In genomic region chr10:72682626-72683025, GRCh38 we compare ENCODE assay signal across 19 cellular contexts. TPM values are rescaled to one million over a fixed set of nuclear protein-coding genes. Genes with fewer than 3 reads are reported as not detected.
A peak's percentile ranks its signal among the peaks of the same experiment; 100 is the strongest.
DNase-seq lines count a peak whose midpoint lies in the region; TF ChIP-seq lines count a peak whose summit lies in the region.
"Had no signal": no experiment of that assay in that cellular context is flagged by ENCODE, and none has a peak within 500 bp of the region (broad histone marks: within the 10 kb centered on the region; RNA-seq: fewer than 3 reads in every experiment).

No MANE protein-coding gene starts in this region.

- H4K20me1 ChIP-seq in mammary epithelial cell (ENCODE audit: insufficient read depth, low read length) (no peaks in the 10 kb centered on the region), fibroblast of lung (ENCODE audit: control insufficient read depth, extremely low read depth, insufficient read depth, low read length) (no peaks in the 10 kb centered on the region)

- 58% methylated on average over 6 of the region's 6 CpGs for WGBS in mammary epithelial cell (ENCODE audit: low coverage, missing lambda C conversion rate)
- WGBS in sigmoid colon, 2 donors, result 72 to 81% methylated on average over 6 of the region's 6 CpGs

- H3K27me3 ChIP-seq in mammary epithelial cell (ENCODE audit: insufficient read depth, low read length), result no peaks in the 10 kb centered on the region
- H3K27me3 ChIP-seq in breast epithelium, result no peaks in the 10 kb centered on the region
- no peaks in the 10 kb centered on the region for H3K27me3 ChIP-seq in fibroblast of lung (ENCODE audit: control insufficient read depth, insufficient read depth, low read length)
- no peaks in the 10 kb centered on the region for H3K27me3 ChIP-seq in sigmoid colon
- H3K27me3 ChIP-seq: tibial nerve had no signal

- DNase-seq in mammary epithelial cell (peak; percentile 30), breast epithelium (ENCODE audit: low spot score in 2 of 2) (no peak), SK-N-DZ (ENCODE audit: low spot score) (peak; percentile 20), fibroblast of lung (ENCODE audit: low read depth in 2 of 2) (peak in 1 of 2 donors; percentile 23), activated T-cell treated with anti-CD3 and anti-CD28 coated beads for 4 hours (no peak), occipital lobe (lab: John Stamatoyannopoulos, UW) (no peak), sigmoid colon (no peak)
- no peak for DNase-seq in activated CD4-positive, CD25-positive, alpha-beta regulatory T cell treated with anti-CD3 and anti-CD28 coated beads, Interleukin-2, amount 50 U/mL, for 72 hours
- DNase-seq: activated CD8-positive, alpha-beta memory T cell treated with anti-CD3 and anti-CD28 coated beads for 24 hours; activated T-cell treated with anti-CD3 and anti-CD28 coated beads, Interleukin-2, amount 50 U/mL, for 72 hours; naive thymus-derived CD8-positive, alpha-beta T cell; NCI-H1092; NCI-H526; stimulated activated CD4-positive, alpha-beta T cell treated with anti-CD3 and anti-CD28 coated beads, Interleukin-1b, Interleukin-23, amount 100 ng/mL, for 48 hours; stimulated activated naive CD8-positive, alpha-beta T cell treated with anti-CD3 and anti-CD28 coated beads, Interleukin-15, Interleukin-2, amounts not matched to agents 100 U/mL and 50 U/mL, for 24 hours had no signal

- no peak overlapping the region for H3K27ac ChIP-seq in mammary epithelial cell (ENCODE audit: insufficient read depth, low read depth, low read length)
- no peak overlapping the region for H3K27ac ChIP-seq in breast epithelium
- H3K27ac ChIP-seq in fibroblast of lung (ENCODE audit: insufficient read depth, low read length), result no peak overlapping the region
- no peak overlapping the region for H3K27ac ChIP-seq in sigmoid colon
- H3K27ac ChIP-seq: 22Rv1, HL-60, KMS-11, tibial nerve had no signal

- H3K4me2 ChIP-seq in mammary epithelial cell (ENCODE audit: insufficient read depth, low read depth, low read length) (no peak overlapping the region), fibroblast of lung (ENCODE audit: extremely low read depth, insufficient read depth, low read length) (no peak overlapping the region)
- H3K4me2 ChIP-seq: KMS-11 had no signal

- no peaks in the 10 kb centered on the region for H3K4me1 ChIP-seq in mammary epithelial cell (ENCODE audit: insufficient read depth, low read length)
- no peaks in the 10 kb centered on the region for H3K4me1 ChIP-seq in breast epithelium
- no peaks in the 10 kb centered on the region for H3K4me1 ChIP-seq in fibroblast of lung (ENCODE audit: control insufficient read depth, extremely low read depth, insufficient read depth, low read length)
- no peaks in the 10 kb centered on the region for H3K4me1 ChIP-seq in sigmoid colon
- H3K4me1 ChIP-seq: tibial nerve had no signal

- dilution Hi-C loops in mammary epithelial cell (cut with HindIII; ENCODE audit: low sequenced_read_pairs), result no loop called here

- H3K9ac ChIP-seq in mammary epithelial cell (ENCODE audit: insufficient read depth, low read length), result no peak overlapping the region
- no peak overlapping the region for H3K9ac ChIP-seq in fibroblast of lung (ENCODE audit: insufficient read depth, low read length)
- H3K9ac ChIP-seq: KMS-11 had no signal

- H2AFZ ChIP-seq in mammary epithelial cell (ENCODE audit: low read depth, low read length), result peak overlapping the region; percentile 49
- peak overlapping the region; percentile 46 for H2AFZ ChIP-seq in fibroblast of lung (ENCODE audit: low read length)

- CTCF ChIA-PET in mammary epithelial cell (lab: Charles Lee; ENCODE audit: low non-redundant PET), result no interaction called here

- H3K9me3 ChIP-seq in mammary epithelial cell (replicated peaks; ENCODE audit: insufficient read depth, low read length), result no peaks in the 10 kb centered on the region
- H3K9me3 ChIP-seq in breast epithelium, result no peaks in the 10 kb centered on the region
- no peaks in the 10 kb centered on the region for H3K9me3 ChIP-seq in fibroblast of lung (ENCODE audit: control insufficient read depth, insufficient read depth, low read depth, low read length)
- H3K9me3 ChIP-seq in sigmoid colon, result no peaks in the 10 kb centered on the region
- H3K9me3 ChIP-seq: tibial nerve had no signal

- no peak for TF ChIP-seq EP300 in sigmoid colon (IDR thresholded peaks at IDR 0.05)

- intact Hi-C loops in mammary epithelial cell (cut with micrococcal nuclease) (no loop called here), breast epithelium (cut with DNase I; ENCODE audit: low total_unique reads) (no loop called here), sigmoid colon (cut with DNase I) (no loop called here)

- no peaks in the 10 kb centered on the region for H3K36me3 ChIP-seq in mammary epithelial cell (ENCODE audit: insufficient read depth, low read length)
- H3K36me3 ChIP-seq in breast epithelium, result no peaks in the 10 kb centered on the region
- H3K36me3 ChIP-seq in fibroblast of lung (ENCODE audit: control insufficient read depth, insufficient read depth, low read length), result no peaks in the 10 kb centered on the region
- H3K36me3 ChIP-seq in sigmoid colon, result no peaks in the 10 kb centered on the region
- H3K36me3 ChIP-seq: tibial nerve had no signal

- no TSS peak for BruUV-seq in mammary epithelial cell (replicated peaks; lab: Mats Ljungman, UMichigan)

- in situ Hi-C loops in mammary epithelial cell (cut with MboI; ENCODE audit: low sequenced_read_pairs in 2 of 2), result no loop called here

- TF ChIP-seq CTCF in mammary epithelial cell (conservative IDR thresholded peaks at IDR 0.05 in 1 of 2, IDR thresholded peaks at IDR 0.05 in 1 of 2; ENCODE audit: extremely low read depth in 1 of 2, insufficient read depth in 1 of 2, low read depth in 1 of 2, low read length in 2 of 2), result no peak
- TF ChIP-seq CTCF in breast epithelium (IDR thresholded peaks at IDR 0.05), result no peak
- no peak for TF ChIP-seq CTCF in fibroblast of lung (conservative IDR thresholded peaks at IDR 0.05 in 1 of 2, IDR thresholded peaks at IDR 0.05 in 1 of 2; ENCODE audit: low read depth in 1 of 2, low read length in 2 of 2)
- no peak for TF ChIP-seq CTCF in sigmoid colon (IDR thresholded peaks at IDR 0.05)

- TF ChIP-seq POLR2A in breast epithelium (IDR thresholded peaks at IDR 0.05) (no peak), sigmoid colon (IDR thresholded peaks at IDR 0.05) (no peak)

- no peak overlapping the region for H3K4me3 ChIP-seq in mammary epithelial cell (replicated peaks in 1 of 3; ENCODE audit: insufficient read depth in 1 of 3, low read depth in 2 of 3, low read length in 3 of 3)
- H3K4me3 ChIP-seq in breast epithelium, result no peak overlapping the region
- H3K4me3 ChIP-seq in fibroblast of lung (replicated peaks in 1 of 4; ENCODE audit: control extremely low read depth in 1 of 4, insufficient read depth in 1 of 4, low read depth in 3 of 4, low read length in 4 of 4), result no peak overlapping the region
- no peak overlapping the region for H3K4me3 ChIP-seq in sigmoid colon
- H3K4me3 ChIP-seq: tibial nerve had no signal

- H3K79me2 ChIP-seq in mammary epithelial cell (ENCODE audit: insufficient read depth, low read length) (no peaks in the 10 kb centered on the region), fibroblast of lung (ENCODE audit: control insufficient read depth, insufficient read depth, low read length) (no peaks in the 10 kb centered on the region)

RNA-seq across cellular contexts. Expression of gene MCU, which starts 9.3 kb away (rescaled TPM):
- 10 to 100 TPM; 21.5 to 32.7 TPM for total RNA-seq in mammary epithelial cell
- 29.5 TPM for polyA plus RNA-seq in mammary epithelial cell
- 92.7 TPM for polyA minus RNA-seq in mammary epithelial cell
- total RNA-seq in breast epithelium, result 10 to 100 TPM; 11.7 to 27.4 (median 20.6) TPM
- polyA plus RNA-seq in SK-N-DZ (2014; cell fraction: cytosol; rRNA removed), result 21.2 and 25.6 TPM in 2 replicates
- 16.0 and 21.6 TPM in 2 replicates for polyA plus RNA-seq in SK-N-DZ (2014; cell fraction: nucleus; rRNA removed)
- total RNA-seq in fibroblast of lung, result 20.0 and 40.5 TPM in 2 replicates
- 63.2 and 77.1 TPM in 2 replicates for polyA plus RNA-seq in fibroblast of lung
- 29.8 and 33.9 TPM in 2 replicates for polyA plus RNA-seq in fibroblast of lung (2012)
- polyA minus RNA-seq in fibroblast of lung (ENCODE audit: low replicate concordance), result 36.5 and 76.0 TPM in 2 replicates
- 41.0 TPM for total RNA-seq in occipital lobe
- 10 to 100 TPM; 14.7 to 19.4 (median 18.2) TPM for total RNA-seq in sigmoid colon
- 10 to 100 TPM; 57.7 to 75.6 (median 70.9) TPM for polyA plus RNA-seq in sigmoid colon

RNA-seq across cellular contexts. Expression of gene MICU1, which starts 56.7 kb away (rescaled TPM):
- 10 to 100 TPM; 32.1 to 38.3 TPM for total RNA-seq in mammary epithelial cell
- 22.5 TPM for polyA plus RNA-seq in mammary epithelial cell
- 27.5 TPM for polyA minus RNA-seq in mammary epithelial cell
- total RNA-seq in breast epithelium, result 10 to 100 TPM; 27.2 to 44.3 (median 33.9) TPM
- polyA plus RNA-seq in SK-N-DZ (2014; cell fraction: cytosol; rRNA removed), result 72.0 and 73.3 TPM in 2 replicates
- 18.2 and 23.8 TPM in 2 replicates for polyA plus RNA-seq in SK-N-DZ (2014; cell fraction: nucleus; rRNA removed)
- total RNA-seq in fibroblast of lung, result 52.1 and 83.2 TPM in 2 replicates
- polyA plus RNA-seq in fibroblast of lung, result 83.3 and 86.5 TPM in 2 replicates
- 67.0 and 67.7 TPM in 2 replicates for polyA plus RNA-seq in fibroblast of lung (2012)
- 50.3 and 52.3 TPM in 2 replicates for polyA minus RNA-seq in fibroblast of lung (ENCODE audit: low replicate concordance)
- total RNA-seq in occipital lobe, result 66.8 TPM
- total RNA-seq in sigmoid colon, result 10 to 100 TPM; 29.7 to 53.5 (median 33.9) TPM
- 10 to 100 TPM; 29.4 to 39.1 (median 30.7) TPM for polyA plus RNA-seq in sigmoid colon

Comparison
In these comparisons a context has a peak if more than half of its experiments do, and no peak if none do; other contexts are left out.
1. DNase-seq: peak in mammary epithelial cell (single experiment) and SK-N-DZ (single experiment); none in breast epithelium (0 of 2), activated T-cell treated with anti-CD3 and anti-CD28 coated beads for 4 hours (single experiment), activated CD4-positive, CD25-positive, alpha-beta regulatory T cell treated with anti-CD3 and anti-CD28 coated beads, Interleukin-2, amount 50 U/mL, for 72 hours (single experiment), occipital lobe (single experiment) and sigmoid colon (single experiment).